In the genomic region with DNA sequence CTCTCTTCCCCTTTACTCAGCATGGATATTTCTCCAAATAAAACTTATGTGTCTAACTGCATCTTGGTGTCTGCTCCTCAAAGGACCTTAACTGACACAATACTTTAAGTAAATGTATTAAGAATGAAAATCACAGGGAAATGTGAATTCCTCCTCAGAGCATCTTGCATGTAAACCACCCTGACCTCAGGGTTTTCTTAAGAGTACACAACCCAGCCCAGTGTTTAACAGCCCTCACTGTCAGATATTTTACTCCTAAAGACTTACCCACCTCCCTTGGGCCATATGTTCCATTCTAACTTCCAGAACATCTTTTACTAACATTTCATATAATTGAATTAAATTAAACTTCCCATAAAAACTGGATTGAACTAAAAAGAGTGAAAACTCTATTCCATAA, we compare ENCODE assay signal across 25 cellular contexts.
"Had no signal": no experiment of that assay in that cellular context is flagged by ENCODE, and none has a peak within 500 bp of the region (broad histone marks: within the 10 kb centered on the region; RNA-seq: fewer than 3 reads in every experiment).

No MANE protein-coding gene starts in this region.

- H3K27me3 Mint-ChIP-seq: activated CD4-positive, alpha-beta memory T cell treated with anti-CD3 and anti-CD28 coated beads for 36 hours; activated CD4-positive, alpha-beta T cell treated with anti-CD3 and anti-CD28 coated beads, Interleukin-2, amount 10 ng/mL, durations not matched to agents 7 days and 5 days; activated naive CD8-positive, alpha-beta T cell; activated T-helper 17 cell treated with anti-CD3 and anti-CD28 coated beads, Interleukin-2, amount 50 U/mL, for 72 hours had no signal

- DNase-seq: activated CD4-positive, alpha-beta memory T cell treated with anti-CD3 and anti-CD28 coated beads for 36 hours; activated CD4-positive, alpha-beta T cell treated with anti-CD3 and anti-CD28 coated beads, Interleukin-2, amount 10 ng/mL, durations not matched to agents 7 days and 5 days; activated CD4-positive, CD25-positive, alpha-beta regulatory T cell; activated CD8-positive, alpha-beta memory T cell treated with anti-CD3 and anti-CD28 coated beads for 24 hours; activated gamma-delta T cell; activated naive CD4-positive, alpha-beta T cell treated with anti-CD3 and anti-CD28 coated beads for 36 hours; activated T-cell treated with anti-CD3 and anti-CD28 coated beads, Interleukin-2, amount 50 U/mL, for 48 hours; amygdala; caudate nucleus; MV-4-11; NCI-H1092 treated with DMSO at 0.1 percent for 48 hours; NCI-H1417 treated with DMSO at 0.1 percent for 48 hours; NCI-H1694; NCI-H2029; NCI-H2107; NCI-H2171 treated with DMSO at 0.1 percent for 48 hours; NCI-H345; NCI-H510A treated with DMSO at 0.1 percent for 48 hours; PC-3; SHP77 had no signal

- H3K27ac ChIP-seq: brain microvascular endothelial cell had no signal

- H3K36me3 Mint-ChIP-seq: activated CD4-positive, alpha-beta memory T cell treated with anti-CD3 and anti-CD28 coated beads for 36 hours; activated naive CD8-positive, alpha-beta T cell had no signal

- H3K4me3 ChIP-seq: MG63 had no signal

- H3K9me3 Mint-ChIP-seq: activated CD4-positive, alpha-beta memory T cell treated with anti-CD3 and anti-CD28 coated beads for 36 hours; activated CD4-positive, alpha-beta T cell treated with anti-CD3 and anti-CD28 coated beads, Interleukin-2, amount 10 ng/mL, durations not matched to agents 7 days and 5 days; activated naive CD4-positive, alpha-beta T cell treated with anti-CD3 and anti-CD28 coated beads for 36 hours; activated T-helper 17 cell treated with anti-CD3 and anti-CD28 coated beads, Interleukin-2, amount 50 U/mL, for 72 hours; T-helper 1 cell treated with Interleukin-12 subunit alpha and Interleukin-12 subunit beta and Interleukin-4 antibody, amounts not matched to agents 30 μg/mL and 1 μg/mL, for 36 hours had no signal

- H3K27me3 ChIP-seq: brain microvascular endothelial cell, MG63 had no signal

- H3K4me3 Mint-ChIP-seq: activated CD4-positive, alpha-beta memory T cell treated with anti-CD3 and anti-CD28 coated beads for 36 hours; activated CD4-positive, alpha-beta T cell treated with anti-CD3 and anti-CD28 coated beads, Interleukin-2, amount 10 ng/mL, durations not matched to agents 7 days and 5 days; activated naive CD4-positive, alpha-beta T cell treated with anti-CD3 and anti-CD28 coated beads for 36 hours; activated naive CD8-positive, alpha-beta T cell; activated T-helper 17 cell treated with anti-CD3 and anti-CD28 coated beads, Interleukin-2, amount 50 U/mL, for 72 hours; T-helper 1 cell treated with Interleukin-12 subunit alpha and Interleukin-12 subunit beta and Interleukin-4 antibody, amounts not matched to agents 30 μg/mL and 1 μg/mL, for 36 hours had no signal

- H3K36me3 ChIP-seq: brain microvascular endothelial cell, MG63 had no signal

- H3K9me3 ChIP-seq: MG63 had no signal

- H3K4me1 Mint-ChIP-seq: activated CD4-positive, alpha-beta T cell treated with anti-CD3 and anti-CD28 coated beads, Interleukin-2, amount 10 ng/mL, durations not matched to agents 7 days and 5 days; activated T-helper 17 cell treated with anti-CD3 and anti-CD28 coated beads, Interleukin-2, amount 50 U/mL, for 72 hours had no signal

- H3K27ac Mint-ChIP-seq: activated CD4-positive, alpha-beta memory T cell treated with anti-CD3 and anti-CD28 coated beads for 36 hours; activated CD4-positive, alpha-beta T cell treated with anti-CD3 and anti-CD28 coated beads, Interleukin-2, amount 10 ng/mL, durations not matched to agents 7 days and 5 days; activated naive CD4-positive, alpha-beta T cell treated with anti-CD3 and anti-CD28 coated beads for 36 hours; activated naive CD8-positive, alpha-beta T cell; activated T-helper 17 cell treated with anti-CD3 and anti-CD28 coated beads, Interleukin-2, amount 50 U/mL, for 72 hours; T-helper 1 cell treated with Interleukin-12 subunit alpha and Interleukin-12 subunit beta and Interleukin-4 antibody, amounts not matched to agents 30 μg/mL and 1 μg/mL, for 36 hours had no signal

- ATAC-seq: activated T-helper 17 cell treated with anti-CD3 and anti-CD28 coated beads, Interleukin-2, amount 50 U/mL, for 72 hours; PC-3 had no signal
